23 cellular contexts compared by ENCODE assay signal in genomic region chr6:125063307-125063706, GRCh38.
"Had no signal": no experiment of that assay in that cellular context is flagged by ENCODE, and none has a peak within 500 bp of the region (broad histone marks: within the 10 kb centered on the region; RNA-seq: fewer than 3 reads in every experiment).

No MANE protein-coding gene starts in this region.

- H3K36me3 ChIP-seq: left lung, lower lobe of right lung had no signal

- H3K4me2 ChIP-seq: hepatocyte had no signal

- H3K4me3 ChIP-seq: coronary artery, dorsolateral prefrontal cortex, esophagus muscularis mucosa, gastroesophageal sphincter, heart left ventricle, hepatocyte, left lung, lower lobe of right lung, mucosa of descending colon had no signal

- H3K79me2 ChIP-seq: hepatocyte had no signal

- H3K27ac ChIP-seq: coronary artery, dorsolateral prefrontal cortex, esophagus muscularis mucosa, foreskin keratinocyte, gastroesophageal sphincter, heart left ventricle, hepatocyte, left lung, lower lobe of right lung had no signal

- H3K27me3 ChIP-seq: dorsolateral prefrontal cortex, esophagus muscularis mucosa, foreskin keratinocyte, gastroesophageal sphincter, heart left ventricle, hepatocyte, left lung had no signal

- FAIRE-seq: endothelial cell of umbilical vein had no signal

- ATAC-seq: foreskin keratinocyte; gastroesophageal sphincter; heart left ventricle; left lung; left ventricle myocardium superior; lower lobe of right lung; mucosa of descending colon; naive thymus-derived CD8-positive, alpha-beta T cell had no signal

- DNase-seq: dermis blood vessel endothelial cell; dorsolateral prefrontal cortex; effector CD4-positive, alpha-beta T cell; effector memory CD4-positive, alpha-beta T cell; foreskin keratinocyte; heart left ventricle; hypothalamus; immature natural killer cell; islet precursor cell; kidney; kidney glomerular epithelial cell; left lung; left ventricle myocardium superior; lower lobe of right lung; mesenchymal stem cell; mucosa of descending colon; naive B cell; naive thymus-derived CD8-positive, alpha-beta T cell had no signal

- H2AFZ ChIP-seq: hepatocyte had no signal

- H3K9me3 ChIP-seq: esophagus muscularis mucosa, gastroesophageal sphincter, heart left ventricle, left lung, lower lobe of right lung, mucosa of descending colon had no signal

- H3K4me1 ChIP-seq: lower lobe of right lung had no signal
